In genomic region chr14:51395361-51395849, GRCh38 we compare ENCODE assay signal across 8 cellular contexts.
A peak's percentile ranks its signal among the peaks of the same experiment; 100 is the strongest.
DNase-seq lines count a peak whose midpoint lies in the region; ATAC-seq, FAIRE-seq and TF ChIP-seq lines count a peak whose summit lies in the region.

No MANE protein-coding gene starts in this region.

- no peaks in the 10 kb centered on the region for H3K36me3 Mint-ChIP-seq in astrocyte (ENCODE audit: low read depth, unreplicated experiment)

- no peaks in the 10 kb centered on the region for H3K27me3 ChIP-seq in HAP-1 (ENCODE audit: low read depth)
- H3K27me3 ChIP-seq in astrocyte (ENCODE audit: insufficient read depth, low read length) = no peaks in the 10 kb centered on the region
- no peaks in the 10 kb centered on the region for H3K27me3 ChIP-seq in hepatocyte

- H3K9me3 ChIP-seq in HAP-1 (no peaks in the 10 kb centered on the region), astrocyte (ENCODE audit: insufficient read depth, low read depth, low read length) (no peaks in the 10 kb centered on the region), hepatocyte (ENCODE audit: low read depth) (no peaks in the 10 kb centered on the region)

- peak overlapping the region; percentile 84 for H3K27ac Mint-ChIP-seq in astrocyte (ENCODE audit: unreplicated experiment)

- peaks cover 40% of the 10 kb centered on the region for H3K4me1 Mint-ChIP-seq in astrocyte (ENCODE audit: low read depth, unreplicated experiment)

- peak overlapping the region; percentile 77 for H3K4me2 ChIP-seq in astrocyte (ENCODE audit: low read length)
- H3K4me2 ChIP-seq in hepatocyte = peak overlapping the region; percentile 6

- DNase-seq in HAP-1 (ENCODE audit: low spot score in 2 of 2) (peak; percentile 48 to 67), astrocyte (ENCODE audit: low read depth) (peak; percentile 81), hepatocyte (ENCODE audit: low spot score) (peak; percentile 31), smooth muscle cell of the brain vasculature (ENCODE audit: low read depth, low spot score) (peak; percentile 68), SW 1271 (lab: John Stamatoyannopoulos, UW) (no peak), superior temporal gyrus (ENCODE audit: extremely low spot score) (no peak)
- no peak for DNase-seq in stimulated activated CD4-positive, alpha-beta T cell treated with anti-CD3 and anti-CD28 coated beads, Interleukin-4, amount 100 ng/mL, for 24 hours

- no peaks in the 10 kb centered on the region for H3K9me3 Mint-ChIP-seq in astrocyte (ENCODE audit: unreplicated experiment)

- H3K27me3 Mint-ChIP-seq in astrocyte (ENCODE audit: low read depth, unreplicated experiment) = no peaks in the 10 kb centered on the region

- ATAC-seq in GM18867 (IDR thresholded peaks at IDR 0.05; ENCODE audit: unreplicated experiment) = no peak

- no peaks in the 10 kb centered on the region for H4K20me1 ChIP-seq in astrocyte (ENCODE audit: insufficient read depth, low read length)
- no peaks in the 10 kb centered on the region for H4K20me1 ChIP-seq in hepatocyte (ENCODE audit: insufficient read depth, poor library complexity, severe bottlenecking)

- H3K4me1 ChIP-seq in HAP-1 (peaks cover 12% of the 10 kb centered on the region), astrocyte (ENCODE audit: insufficient read depth, low read length) (peaks cover 44% of the 10 kb centered on the region), hepatocyte (ENCODE audit: insufficient read depth) (peaks cover 27% of the 10 kb centered on the region)

- H3K4me3 ChIP-seq in HAP-1 (no peak overlapping the region), astrocyte (ENCODE audit: insufficient read depth, low read depth, low read length) (no peak overlapping the region), hepatocyte (no peak overlapping the region)

- FAIRE-seq in astrocyte (lab: Jason Lieb, UNC) = no peak

- H3K36me3 ChIP-seq in HAP-1 (replicated peaks) = no peaks in the 10 kb centered on the region
- H3K36me3 ChIP-seq in astrocyte (ENCODE audit: insufficient read depth, low read length) = no peaks in the 10 kb centered on the region
- no peaks in the 10 kb centered on the region for H3K36me3 ChIP-seq in hepatocyte (replicated peaks; ENCODE audit: insufficient read depth, low read depth)

- TF ChIP-seq CTCF in astrocyte (IDR thresholded peaks at IDR 0.05; ENCODE audit: insufficient read depth, low read depth, low read length) (no peak), hepatocyte (IDR thresholded peaks at IDR 0.05; ENCODE audit: poor library complexity) (no peak)

- H3K27ac ChIP-seq in astrocyte (ENCODE audit: low read depth, low read length) = peak overlapping the region; percentile 99
- peak overlapping the region; percentile 69 for H3K27ac ChIP-seq in hepatocyte

- peak overlapping the region; percentile 51 for H2AFZ ChIP-seq in astrocyte (ENCODE audit: low read depth, low read length)
- H2AFZ ChIP-seq in hepatocyte = peak overlapping the region; percentile 5

- H3K9ac ChIP-seq in astrocyte (ENCODE audit: low read length) = peak overlapping the region; percentile 91

- no peaks in the 10 kb centered on the region for H3K9me2 ChIP-seq in hepatocyte (replicated peaks; ENCODE audit: insufficient read depth)

- H3K4me3 Mint-ChIP-seq in astrocyte (ENCODE audit: unreplicated experiment) = peak overlapping the region; percentile 3

- in situ Hi-C loops in HAP-1 (cut with MboI; ENCODE audit: low sequenced_read_pairs) = no loop called here

- WGBS in hepatocyte (ENCODE audit: low lambda C conversion rate, missing lambda C conversion rate) = 55% methylated on average over 9 of the region's 9 CpGs

- no peaks in the 10 kb centered on the region for H3K79me2 ChIP-seq in astrocyte (ENCODE audit: insufficient read depth, low read length)
- no peaks in the 10 kb centered on the region for H3K79me2 ChIP-seq in hepatocyte

Comparison
In these comparisons a context has a peak if more than half of its experiments do, and no peak if none do; other contexts are left out.
1. DNase-seq: peak in HAP-1 (2 of 2), astrocyte (single experiment), hepatocyte (single experiment) and smooth muscle cell of the brain vasculature (single experiment); none in SW 1271 (0 of 2), stimulated activated CD4-positive, alpha-beta T cell treated with anti-CD3 and anti-CD28 coated beads, Interleukin-4, amount 100 ng/mL, for 24 hours (single experiment) and superior temporal gyrus (single experiment).